Comparison of ENCODE assay signal across 8 cellular contexts in the genomic region with DNA sequence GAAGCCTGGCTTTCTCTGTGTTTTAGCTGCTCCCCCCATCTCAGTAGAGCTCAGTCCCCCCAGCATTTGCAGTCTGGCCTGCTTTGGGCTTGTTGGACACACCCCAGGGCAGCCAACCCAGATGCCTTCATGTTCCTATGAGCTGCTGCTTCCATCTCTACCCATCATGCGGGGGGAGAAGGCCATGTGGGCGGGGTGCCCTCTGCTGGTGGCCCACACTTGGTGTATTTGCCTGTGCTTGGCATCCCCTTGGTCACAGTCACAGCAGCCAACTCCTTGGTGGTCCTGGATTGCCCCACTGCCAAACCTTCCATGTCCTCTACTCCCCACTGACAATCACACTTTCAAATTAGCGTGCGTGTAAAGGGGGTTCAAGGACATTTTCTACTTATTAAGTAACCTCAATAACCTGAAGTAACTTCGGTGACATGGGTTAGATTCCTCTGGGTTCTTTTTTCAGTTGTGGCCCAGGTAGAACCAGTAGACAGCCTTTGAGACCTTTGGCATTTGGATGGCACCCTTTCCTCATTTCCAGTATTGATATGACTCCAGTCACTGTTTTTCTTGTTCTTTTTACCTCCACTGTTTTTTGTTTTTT. TPM values are rescaled to one million over a fixed set of nuclear protein-coding genes. Genes with fewer than 3 reads are reported as not detected.
DNase-seq lines count a peak whose midpoint lies in the region; ATAC-seq and TF ChIP-seq lines count a peak whose summit lies in the region.

No MANE protein-coding gene starts in this region.

- H3K36me3 ChIP-seq in GM06990 (ENCODE audit: control insufficient read depth, insufficient read depth, low read length) (no peaks in the 10 kb centered on the region), liver (ENCODE audit: control insufficient read depth in 4 of 4, insufficient read depth in 3 of 4, low read depth in 1 of 4, low read length in 3 of 4) (no peaks in the 10 kb centered on the region)

- peak; percentile 86 to 95 for TF ChIP-seq RAD21 in liver (IDR thresholded peaks at IDR 0.05)

- no peak overlapping the region for H3K27ac ChIP-seq in liver (ENCODE audit: low read depth in 1 of 2, low read length in 2 of 2)

- TF ChIP-seq CTCF in GM06990 (IDR thresholded peaks at IDR 0.05; ENCODE audit: insufficient read depth, low read length, poor library complexity, severe bottlenecking): peak; percentile 98
- peak; percentile 67 for TF ChIP-seq CTCF in liver (IDR thresholded peaks at IDR 0.05; ENCODE audit: low read depth, low read length, missing input control)

- ATAC-seq in HG02571 (IDR thresholded peaks at IDR 0.05; ENCODE audit: unreplicated experiment): peak; percentile 70
- no peak for ATAC-seq in GM19328 (IDR thresholded peaks at IDR 0.05; ENCODE audit: unreplicated experiment)

- H3K27me3 ChIP-seq in GM06990 (replicated peaks; ENCODE audit: control insufficient read depth, insufficient read depth, low read length) (no peaks in the 10 kb centered on the region), liver (ENCODE audit: control insufficient read depth in 4 of 4, insufficient read depth in 4 of 4, low read length in 3 of 4) (no peaks in the 10 kb centered on the region)

- 64% methylated on average over 5 of the region's 5 CpGs for WGBS in liver

- no peaks in the 10 kb centered on the region for H3K9me3 ChIP-seq in liver (ENCODE audit: control insufficient read depth in 4 of 4, low read length in 3 of 4)

- H3K9ac ChIP-seq in liver (ENCODE audit: low read depth in 1 of 2, low read length in 2 of 2): no peak overlapping the region

- H3K4me3 ChIP-seq in GM06990 (replicated peaks; ENCODE audit: low read depth, low read length) (no peak overlapping the region), liver (ENCODE audit: low read depth in 1 of 3, low read length in 3 of 3) (no peak overlapping the region)

- peak; percentile 74 for DNase-seq in GM06990 (ENCODE audit: extremely low read depth, insufficient read length)
- peak; percentile 22 for DNase-seq in NCI-H2029 treated with DMSO at 0.1 percent for 48 hours (lab: John Stamatoyannopoulos, UW)
- DNase-seq in activated CD4-positive, alpha-beta T cell treated with anti-CD3 and anti-CD28 coated beads for 1 hour: peak; percentile 73
- peak; percentile 53 for DNase-seq in cerebellar cortex (ENCODE audit: low spot score)
- peak; percentile 66 to 71 for DNase-seq in stimulated activated CD8-positive, alpha-beta memory T cell treated with anti-CD3 and anti-CD28 coated beads, Interleukin-15, amount 100 ng/mL, for 48 hours (ENCODE audit: low read depth in 2 of 2)

- no peaks in the 10 kb centered on the region for H3K4me1 ChIP-seq in liver (ENCODE audit: control insufficient read depth in 4 of 4, insufficient read depth in 4 of 4, low read length in 3 of 4)

TF ChIP-seq in liver, 16 proteins besides CTCF, POLR2A, EP300 and RAD21:
- TF ChIP-seq HNF4A (conservative IDR thresholded peaks at IDR 0.05) (no peak), JUND (IDR thresholded peaks at IDR 0.05) (no peak), EGR1 (IDR thresholded peaks at IDR 0.05; ENCODE audit: low read depth in 2 of 2) (no peak), FOXA1 (IDR thresholded peaks at IDR 0.05) (no peak), MAX (IDR thresholded peaks at IDR 0.05) (no peak), RXRA (IDR thresholded peaks at IDR 0.05) (no peak), ZBTB33 (IDR thresholded peaks at IDR 0.05) (no peak), REST (IDR thresholded peaks at IDR 0.05) (no peak), FOXA2 (IDR thresholded peaks at IDR 0.05) (no peak), ATF3 (IDR thresholded peaks at IDR 0.05) (no peak), YY1 (IDR thresholded peaks at IDR 0.05) (no peak), HNF4G (IDR thresholded peaks at IDR 0.05) (no peak), NR2F2 (IDR thresholded peaks at IDR 0.05) (no peak), GABPA (IDR thresholded peaks at IDR 0.05 in 1 of 2, conservative IDR thresholded peaks at IDR 0.05 in 1 of 2) (no peak), TAF1 (conservative IDR thresholded peaks at IDR 0.05) (no peak)
TF ChIP-seq in liver: peak in this region for 0.

RNA-seq across cellular contexts. Expression of gene SNX30, which starts 42.8 kb away (rescaled TPM):
- 10 to 100 TPM; 10.2 to 13.5 TPM for total RNA-seq in liver
- 1 to 10 TPM; 1.8 to 2.8 TPM for polyA plus RNA-seq in liver

Comparison
In these comparisons a context has a peak if more than half of its experiments do, and no peak if none do; other contexts are left out.
1. DNase-seq: peak in every context shown above with its lines; median percentile 74 in GM06990; 73 in activated CD4-positive, alpha-beta T cell treated with anti-CD3 and anti-CD28 coated beads for 1 hour; 68 in stimulated activated CD8-positive, alpha-beta memory T cell treated with anti-CD3 and anti-CD28 coated beads, Interleukin-15, amount 100 ng/mL, for 48 hours; 53 in cerebellar cortex; 22 in NCI-H2029 treated with DMSO at 0.1 percent for 48 hours.